14 cellular contexts compared by ENCODE assay signal in genomic region chr6:160226118-160226541, GRCh38. TPM values are rescaled to one million over a fixed set of nuclear protein-coding genes. Genes with fewer than 3 reads are reported as not detected.
DNase-seq lines count a peak whose midpoint lies in the region; ATAC-seq, FAIRE-seq and TF ChIP-seq lines count a peak whose summit lies in the region.
"Had no signal": no experiment of that assay in that cellular context is flagged by ENCODE, and none has a peak within 500 bp of the region (broad histone marks: within the 10 kb centered on the region; RNA-seq: fewer than 3 reads in every experiment).

No MANE protein-coding gene starts in this region.

- H3K36me3 ChIP-seq in mammary epithelial cell (ENCODE audit: insufficient read depth, low read length) (no peaks in the 10 kb centered on the region), small intestine (ENCODE audit: control insufficient read depth in 2 of 2, insufficient read depth in 2 of 2, low read length in 2 of 2) (no peaks in the 10 kb centered on the region)
- H3K36me3 ChIP-seq: WERI-Rb-1 had no signal

- peak; percentile 48 for ATAC-seq in GM18867 (IDR thresholded peaks at IDR 0.05; ENCODE audit: unreplicated experiment)
- peak; percentile 64 for ATAC-seq in HG02610 (IDR thresholded peaks at IDR 0.05; ENCODE audit: unreplicated experiment)
- ATAC-seq in GM21825 (IDR thresholded peaks at IDR 0.05; ENCODE audit: unreplicated experiment): no peak
- no peak for ATAC-seq in HG02763 (IDR thresholded peaks at IDR 0.05; ENCODE audit: unreplicated experiment)
- ATAC-seq: left colon had no signal

- BruUV-seq in mammary epithelial cell (replicated peaks; lab: Mats Ljungman, UMichigan): no TSS peak

- no peaks in the 10 kb centered on the region for H3K79me2 ChIP-seq in mammary epithelial cell (ENCODE audit: insufficient read depth, low read length)
- H3K79me2 ChIP-seq: parathyroid adenoma had no signal

- H3K9ac ChIP-seq in mammary epithelial cell (ENCODE audit: insufficient read depth, low read length): no peak overlapping the region
- H3K9ac ChIP-seq: parathyroid adenoma had no signal

- H3K27me3 ChIP-seq in mammary epithelial cell (ENCODE audit: insufficient read depth, low read length) (no peaks in the 10 kb centered on the region), small intestine (ENCODE audit: control insufficient read depth in 2 of 2, insufficient read depth in 2 of 2, low read length in 2 of 2) (no peaks in the 10 kb centered on the region)

- 81% methylated on average over 5 of the region's 5 CpGs for WGBS in mammary epithelial cell (ENCODE audit: low coverage, missing lambda C conversion rate)
- 78 to 83% (median 79%) methylated on average over 5 of the region's 5 CpGs for WGBS in small intestine, 3 donors

- intact Hi-C loops in mammary epithelial cell (cut with micrococcal nuclease): no loop called here

- DNase-seq in activated T-helper 9 cell treated with anti-CD3 and anti-CD28 coated beads, Interleukin-2, amount 50 U/mL, for 16 hours (ENCODE audit: low read depth): peak; percentile 9
- DNase-seq in stimulated activated CD4-positive, alpha-beta T cell treated with anti-CD3 and anti-CD28 coated beads, Interleukin-15, amount 100 ng/mL, for 48 hours (ENCODE audit: low read depth in 2 of 2): peak; percentile 48 to 59
- no peak for DNase-seq in mammary epithelial cell
- DNase-seq in small intestine: no peak
- DNase-seq: Caco-2, left colon, RPMI8226, WERI-Rb-1 had no signal

- dilution Hi-C loops in mammary epithelial cell (cut with HindIII; ENCODE audit: low sequenced_read_pairs): no loop called here

- H3K27ac ChIP-seq in mammary epithelial cell (ENCODE audit: insufficient read depth, low read depth, low read length) (no peak overlapping the region), small intestine (ENCODE audit: low read depth in 1 of 2, low read length in 1 of 2) (no peak overlapping the region)
- H3K27ac ChIP-seq: parathyroid adenoma, WERI-Rb-1 had no signal

- no peaks in the 10 kb centered on the region for H3K4me1 ChIP-seq in mammary epithelial cell (ENCODE audit: insufficient read depth, low read length)
- H3K4me1 ChIP-seq in small intestine (ENCODE audit: control insufficient read depth in 2 of 2, insufficient read depth in 1 of 2, low read depth in 1 of 2, low read length in 1 of 2): no peaks in the 10 kb centered on the region
- H3K4me1 ChIP-seq: Caco-2, parathyroid adenoma had no signal

- H3K4me2 ChIP-seq in mammary epithelial cell (ENCODE audit: insufficient read depth, low read depth, low read length): no peak overlapping the region

- no peak for TF ChIP-seq CTCF in mammary epithelial cell (conservative IDR thresholded peaks at IDR 0.05 in 1 of 2, IDR thresholded peaks at IDR 0.05 in 1 of 2; ENCODE audit: extremely low read depth in 1 of 2, insufficient read depth in 1 of 2, low read depth in 1 of 2, low read length in 2 of 2)

- H4K20me1 ChIP-seq in mammary epithelial cell (ENCODE audit: insufficient read depth, low read length): no peaks in the 10 kb centered on the region

- H3K4me3 ChIP-seq in mammary epithelial cell (replicated peaks in 1 of 3; ENCODE audit: insufficient read depth in 1 of 3, low read depth in 2 of 3, low read length in 3 of 3) (no peak overlapping the region), small intestine (ENCODE audit: low read depth in 1 of 2, low read length in 2 of 2) (no peak overlapping the region)

- no peak overlapping the region for H2AFZ ChIP-seq in mammary epithelial cell (ENCODE audit: low read depth, low read length)
- H2AFZ ChIP-seq: parathyroid adenoma had no signal

- CTCF ChIA-PET in mammary epithelial cell (lab: Charles Lee; ENCODE audit: low non-redundant PET): no interaction called here

- H3K9me3 ChIP-seq in mammary epithelial cell (replicated peaks; ENCODE audit: insufficient read depth, low read length) (no peaks in the 10 kb centered on the region), small intestine (ENCODE audit: control insufficient read depth, low read depth) (no peaks in the 10 kb centered on the region)
- H3K9me3 ChIP-seq: Caco-2 had no signal

- no peak for FAIRE-seq in small intestine (lab: Jason Lieb, UNC)
- FAIRE-seq: H54 had no signal

- in situ Hi-C loops in mammary epithelial cell (cut with MboI; ENCODE audit: low sequenced_read_pairs in 2 of 2): loop anchor here in 1 of 2 donors (10.0 kb wide), 1 partner anchor 219 kb away; no protein-coding TSS in a partner anchor

RNA-seq across cellular contexts. Expression of gene SLC22A2, which starts 32.5 kb away (rescaled TPM):
- total RNA-seq in mammary epithelial cell: not detected
- polyA plus RNA-seq in mammary epithelial cell (not detected), small intestine (not detected)
- not detected for polyA minus RNA-seq in mammary epithelial cell
- total RNA-seq: Caco-2, left colon had no signal

Comparison
In these comparisons a context has a peak if more than half of its experiments do, and no peak if none do; other contexts are left out.
1. ATAC-seq: peak in GM18867 (single experiment) and HG02610 (single experiment); none in GM21825 (single experiment) and HG02763 (single experiment).
2. DNase-seq: peak in activated T-helper 9 cell treated with anti-CD3 and anti-CD28 coated beads, Interleukin-2, amount 50 U/mL, for 16 hours (single experiment) and stimulated activated CD4-positive, alpha-beta T cell treated with anti-CD3 and anti-CD28 coated beads, Interleukin-15, amount 100 ng/mL, for 48 hours (2 of 2); none in mammary epithelial cell (single experiment) and small intestine (single experiment).